In the genomic region with DNA sequence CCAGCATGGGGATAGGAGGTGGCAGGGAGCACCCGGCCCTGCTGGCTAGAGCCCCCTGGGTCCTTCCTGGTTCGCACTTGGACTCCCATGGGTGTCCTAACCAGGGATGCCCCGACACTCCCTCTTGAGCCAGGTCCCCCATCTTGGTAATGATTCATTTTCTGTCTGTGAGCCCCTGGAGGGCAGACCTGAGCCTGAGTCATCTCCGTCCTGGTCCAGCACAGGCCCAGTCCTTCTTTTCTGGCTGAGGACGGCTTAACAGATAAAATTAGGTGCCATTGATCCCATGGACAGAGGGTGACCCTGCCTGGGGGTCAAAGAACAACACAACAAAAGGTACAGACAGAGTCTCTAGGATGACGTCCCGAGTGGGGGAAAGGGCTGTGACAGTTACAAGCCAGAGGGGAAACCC, we compare ENCODE assay signal across 21 cellular contexts. TPM values are rescaled to one million over a fixed set of nuclear protein-coding genes. Genes with fewer than 3 reads are reported as not detected.
DNase-seq lines count a peak whose midpoint lies in the region; ATAC-seq, FAIRE-seq and TF ChIP-seq lines count a peak whose summit lies in the region.
"Had no signal": no experiment of that assay in that cellular context is flagged by ENCODE, and none has a peak within 500 bp of the region (broad histone marks: within the 10 kb centered on the region; RNA-seq: fewer than 3 reads in every experiment).

No MANE protein-coding gene starts in this region.

- H3K4me3 Mint-ChIP-seq in osteocyte (ENCODE audit: unreplicated experiment): no peak overlapping the region
- H3K4me3 Mint-ChIP-seq: naive B cell; stimulated activated memory B cell treated with anti-CD40 and anti-IgM and Interleukin-4, amounts not matched to agents 10 μg/mL and 1 μg/mL and 100 μg/mL, for 72 hours had no signal

- H3K27me3 ChIP-seq in heart left ventricle (peaks cover 0 to 20% (median 0%) of the 10 kb centered on the region in 9 donors), WERI-Rb-1 (ENCODE audit: insufficient read depth, low read depth, severe bottlenecking) (no peaks in the 10 kb centered on the region), stomach (peaks cover 0 to 15% (median 0%) of the 10 kb centered on the region in 3 donors), upper lobe of left lung (peaks cover 0 to 4% (median 0%) of the 10 kb centered on the region in 4 donors)
- H3K27me3 ChIP-seq: ascending aorta had no signal

- TF ChIP-seq CTCF in heart left ventricle (IDR thresholded peaks at IDR 0.05) (no peak), WERI-Rb-1 (IDR thresholded peaks at IDR 0.05; ENCODE audit: low read depth, low read length) (peak; percentile 19; the same call in 1 of the 2 replicates), stomach (IDR thresholded peaks at IDR 0.05) (no peak), upper lobe of left lung (IDR thresholded peaks at IDR 0.05) (no peak), osteocyte (IDR thresholded peaks at IDR 0.05) (no peak)

- TF ChIP-seq POLR2A in heart left ventricle (IDR thresholded peaks at IDR 0.05): no peak
- TF ChIP-seq POLR2A in stomach (IDR thresholded peaks at IDR 0.05): no peak
- TF ChIP-seq POLR2A in upper lobe of left lung (IDR thresholded peaks at IDR 0.05): no peak

- H3K9me3 Mint-ChIP-seq in osteocyte (ENCODE audit: unreplicated experiment): no peaks in the 10 kb centered on the region
- H3K9me3 Mint-ChIP-seq: naive B cell; stimulated activated memory B cell treated with anti-CD40 and anti-IgM and Interleukin-4, amounts not matched to agents 10 μg/mL and 1 μg/mL and 100 μg/mL, for 72 hours had no signal

- 72 to 79% (median 75%) methylated on average over 7 of the region's 7 CpGs for WGBS in heart left ventricle, 4 donors
- 89 to 92% (median 90%) methylated on average over 6 to 7 of the region's 7 CpGs for WGBS in stomach, 5 donors
- 75 to 93% methylated on average over 4 to 7 of the region's 7 CpGs for WGBS in upper lobe of left lung, 2 donors

- no peak overlapping the region for H3K27ac Mint-ChIP-seq in osteocyte (ENCODE audit: unreplicated experiment)
- H3K27ac Mint-ChIP-seq: stimulated activated memory B cell treated with anti-CD40 and anti-IgM and Interleukin-4, amounts not matched to agents 10 μg/mL and 1 μg/mL and 100 μg/mL, for 72 hours had no signal

- H3K27ac ChIP-seq in heart left ventricle: peak overlapping the region in 1 of 12 donors; percentile 22
- peak overlapping the region; percentile 68 for H3K27ac ChIP-seq in WERI-Rb-1
- H3K27ac ChIP-seq in stomach: no peak overlapping the region
- H3K27ac ChIP-seq in upper lobe of left lung: no peak overlapping the region
- H3K27ac ChIP-seq: ascending aorta, C4-2B, prostate gland, tibial nerve had no signal

- TF ChIP-seq EP300 in stomach (IDR thresholded peaks at IDR 0.05): no peak
- no peak for TF ChIP-seq EP300 in upper lobe of left lung (IDR thresholded peaks at IDR 0.05)

- DNase-seq in Right ventricle myocardium inferior (ENCODE audit: missing footprints) (peak; percentile 56), heart left ventricle (no peak), WERI-Rb-1 (peak; percentile 57), iris pigment epithelial cell (ENCODE audit: low read depth) (peak; percentile 70), urothelium cell line (ENCODE audit: low spot score) (peak; percentile 56), stomach (no peak), upper lobe of left lung (no peak), osteocyte (ENCODE audit: extremely low spot score, unreplicated experiment) (no peak)
- DNase-seq: activated CD4-positive, alpha-beta T cell treated with anti-CD3 and anti-CD28 coated beads for 48 hours; DMS53; naive B cell; NCI-H1694 treated with DMSO at 0.1 percent for 48 hours had no signal

- H3K4me1 ChIP-seq in heart left ventricle (peaks cover 0 to 33% (median 20%) of the 10 kb centered on the region in 12 donors), stomach (peaks cover 23 to 35% (median 29%) of the 10 kb centered on the region in 4 donors), upper lobe of left lung (peaks cover 14 to 26% (median 19%) of the 10 kb centered on the region in 4 donors)

- no peak for FAIRE-seq in urothelium cell line (lab: Jason Lieb, UNC)
- FAIRE-seq: A204.1, GM18507, HTR-8/SVneo had no signal

- intact Hi-C loops in Right ventricle myocardium inferior (cut with DNase I) (no loop called here), heart left ventricle (cut with DNase I) (no loop called here), stomach (cut with DNase I; ENCODE audit: low total_unique reads) (no loop called here)

- no peaks in the 10 kb centered on the region for H3K27me3 Mint-ChIP-seq in osteocyte (ENCODE audit: unreplicated experiment)

- peaks cover 6% of the 10 kb centered on the region for H3K4me1 Mint-ChIP-seq in osteocyte (ENCODE audit: unreplicated experiment)

- no peaks in the 10 kb centered on the region for H3K36me3 Mint-ChIP-seq in osteocyte (ENCODE audit: unreplicated experiment)
- H3K36me3 Mint-ChIP-seq: naive B cell; stimulated activated memory B cell treated with anti-CD40 and anti-IgM and Interleukin-4, amounts not matched to agents 10 μg/mL and 1 μg/mL and 100 μg/mL, for 72 hours had no signal

- H3K4me3 ChIP-seq in heart left ventricle: no peak overlapping the region
- H3K4me3 ChIP-seq in WERI-Rb-1 (ENCODE audit: low read depth, low read length): no peak overlapping the region
- no peak overlapping the region for H3K4me3 ChIP-seq in stomach
- H3K4me3 ChIP-seq in upper lobe of left lung: no peak overlapping the region
- H3K4me3 ChIP-seq: ascending aorta, lung, prostate gland, tibial nerve had no signal

- H3K9me3 ChIP-seq in heart left ventricle: no peaks in the 10 kb centered on the region
- H3K9me3 ChIP-seq in WERI-Rb-1 (ENCODE audit: severe bottlenecking): no peaks in the 10 kb centered on the region
- no peaks in the 10 kb centered on the region for H3K9me3 ChIP-seq in stomach
- no peaks in the 10 kb centered on the region for H3K9me3 ChIP-seq in upper lobe of left lung
- H3K9me3 ChIP-seq: ascending aorta, prostate gland, tibial nerve had no signal

- no peaks in the 10 kb centered on the region for H3K36me3 ChIP-seq in heart left ventricle
- H3K36me3 ChIP-seq in WERI-Rb-1: no peaks in the 10 kb centered on the region
- no peaks in the 10 kb centered on the region for H3K36me3 ChIP-seq in stomach
- H3K36me3 ChIP-seq in upper lobe of left lung: no peaks in the 10 kb centered on the region
- H3K36me3 ChIP-seq: ascending aorta, prostate gland, tibial nerve had no signal

- ATAC-seq in Right ventricle myocardium inferior (no peak), heart left ventricle (no peak), upper lobe of left lung (ENCODE audit: low FRiP score in 2 of 2) (no peak)
- ATAC-seq: stimulated activated memory B cell treated with anti-CD40 and anti-IgM and Interleukin-4, amounts not matched to agents 10 μg/mL and 1 μg/mL and 100 μg/mL, for 72 hours had no signal

RNA-seq across cellular contexts. Expression of a gene that starts 3.5 kb away (rescaled TPM):
- total RNA-seq in Right ventricle myocardium inferior: 62.5 TPM
- 100 to 1,000 TPM in 1 of 9 donors, 10 to 100 TPM in 8; 17.1 to 149 (median 36.8) TPM for total RNA-seq in heart left ventricle
- 10 to 100 TPM; 79.2 to 86.2 TPM for polyA plus RNA-seq in heart left ventricle
- 10 to 100 TPM in 2 of 5 donors, 1 to 10 TPM in 3; 1.2 to 41.2 (median 9.4) TPM for total RNA-seq in stomach
- 10 to 100 TPM; 34.4 to 46.8 (median 38.8) TPM for polyA plus RNA-seq in stomach
- 10 to 100 TPM; 14.5 to 37.7 (median 18.1) TPM for total RNA-seq in upper lobe of left lung
- 9.3 and 9.4 TPM in 2 replicates for total RNA-seq in osteocyte

RNA-seq across cellular contexts. Expression of a gene that starts 37.2 kb away (rescaled TPM):
- total RNA-seq in Right ventricle myocardium inferior: 0.32 TPM
- total RNA-seq in heart left ventricle: 1 to 10 TPM in 1 of 9 donors, under 1 TPM in 6, not detected in 2; 0.25 to 2.2 (median 0.40) TPM
- under 1 TPM; 0.04 to 0.82 TPM for polyA plus RNA-seq in heart left ventricle
- not detected for total RNA-seq in stomach
- polyA plus RNA-seq in stomach: 1 to 10 TPM in 1 of 3 donors, under 1 TPM in 2; 0.31 to 1.1 (median 0.45) TPM
- under 1 TPM in 3 of 6 donors, not detected in 3; 0.14 to 0.24 (median 0.15) TPM for total RNA-seq in upper lobe of left lung
- 1.4 and 1.7 TPM in 2 replicates for total RNA-seq in osteocyte

RNA-seq across cellular contexts. Expression of a gene that starts 58.9 kb away (rescaled TPM):
- total RNA-seq in Right ventricle myocardium inferior (41.3 TPM), heart left ventricle (10 to 100 TPM; 26.7 to 66.4 (median 38.6) TPM), stomach (100 to 1,000 TPM in 3 of 5 donors, 10 to 100 TPM in 2; 50.7 to 125 (median 110) TPM), upper lobe of left lung (100 to 1,000 TPM in 2 of 6 donors, 10 to 100 TPM in 4; 63.1 to 229 (median 74.0) TPM), osteocyte (62.9 and 64.8 TPM in 2 replicates)
- polyA plus RNA-seq in heart left ventricle (10 to 100 TPM; 23.4 to 33.5 TPM), stomach (10 to 100 TPM; 15.4 to 24.9 (median 20.0) TPM)

Comparison
In these comparisons a context has a peak if more than half of its experiments do, and no peak if none do; other contexts are left out.
1. DNase-seq: peak in Right ventricle myocardium inferior (single experiment), WERI-Rb-1 (single experiment), iris pigment epithelial cell (single experiment) and urothelium cell line (single experiment); none in heart left ventricle (0 of 5), stomach (single experiment), upper lobe of left lung (0 of 2) and osteocyte (single experiment).